Comparison of ENCODE assay signal across 11 cellular contexts in the genomic region with DNA sequence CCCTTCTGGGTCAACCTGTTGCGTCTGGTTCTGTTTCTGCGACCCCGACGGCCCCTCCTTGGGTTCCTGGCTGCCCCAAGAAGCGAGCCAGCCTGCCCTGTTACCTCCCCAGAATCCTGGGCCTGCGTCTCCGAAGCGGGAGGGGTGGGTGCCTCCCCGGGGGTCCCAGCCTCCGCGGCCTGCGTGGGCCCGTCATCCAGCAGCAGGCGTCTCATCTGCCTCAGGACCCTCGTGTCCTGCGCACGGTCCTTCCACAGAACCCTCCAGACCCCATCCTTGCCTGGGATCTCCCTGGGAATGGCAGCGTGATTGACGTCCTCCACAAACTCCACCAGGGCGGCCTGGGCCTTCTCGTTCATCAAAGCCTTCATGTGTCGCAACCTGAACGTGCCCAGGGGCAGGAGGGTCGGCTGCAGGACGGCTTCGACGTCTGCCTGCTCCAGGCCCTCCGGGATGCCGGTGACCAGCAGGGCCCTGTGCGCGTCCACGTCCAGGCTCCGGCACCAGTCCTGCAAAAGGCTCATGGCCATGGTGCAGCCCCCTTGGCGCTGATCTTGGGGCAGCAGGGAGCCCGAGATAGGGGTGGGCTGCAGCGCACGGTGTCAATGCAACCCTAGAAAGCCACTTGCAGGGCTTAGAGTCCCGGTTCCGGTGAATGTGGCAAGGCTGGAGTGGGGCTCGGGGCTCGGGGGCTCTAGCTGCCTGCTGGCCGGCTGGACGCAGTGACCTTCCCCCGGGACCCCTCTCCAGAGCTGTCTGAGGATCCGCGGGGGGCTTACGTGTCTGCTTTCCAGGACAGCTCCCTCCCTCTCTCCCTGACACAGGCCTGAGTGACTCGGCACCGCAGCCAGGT. TPM values are rescaled to one million over a fixed set of nuclear protein-coding genes. Genes with fewer than 3 reads are reported as not detected.
DNase-seq lines count a peak whose midpoint lies in the region; ATAC-seq and TF ChIP-seq lines count a peak whose summit lies in the region.
"Had no signal": no experiment of that assay in that cellular context is flagged by ENCODE, and none has a peak within 500 bp of the region (broad histone marks: within the 10 kb centered on the region; RNA-seq: fewer than 3 reads in every experiment).

No MANE protein-coding gene starts in this region.

- H3K27ac ChIP-seq in SK-N-SH (ENCODE audit: low read depth in 2 of 2, low read length in 1 of 2) (peak overlapping the region in 1 of 2 experiments; percentile 59; a peak in 1 of 4 replicates), subcutaneous abdominal adipose tissue (ENCODE audit: low read depth, low read length) (no peak overlapping the region)
- H3K27ac ChIP-seq: 22Rv1, neutrophil had no signal

- 71% methylated on average over 29 of the region's 49 CpGs for WGBS in SK-N-SH (ENCODE audit: low lambda C conversion rate)

- TF ChIP-seq CTCF in SK-N-SH (IDR thresholded peaks at IDR 0.05), result no peak
- TF ChIP-seq CTCF in astrocyte of the cerebellum (IDR thresholded peaks at IDR 0.05; ENCODE audit: low read depth, low read length, missing control alignments), result no peak

- no peak for TF ChIP-seq RAD21 in SK-N-SH (IDR thresholded peaks at IDR 0.05; ENCODE audit: low read length)

- no peaks in the 10 kb centered on the region for H3F3A ChIP-seq in SK-N-SH (replicated peaks; ENCODE audit: insufficient read depth)

- H3K36me3 ChIP-seq in SK-N-SH (replicated peaks in 1 of 2; ENCODE audit: control insufficient read depth in 1 of 2, insufficient read depth in 2 of 2, low read length in 1 of 2), result no peaks in the 10 kb centered on the region
- H3K36me3 ChIP-seq in subcutaneous abdominal adipose tissue (ENCODE audit: control insufficient read depth in 5 of 5, insufficient read depth in 5 of 5, low read length in 5 of 5), result no peaks in the 10 kb centered on the region
- H3K36me3 ChIP-seq: neutrophil had no signal

- H3K4me3 ChIP-seq in SK-N-SH (ENCODE audit: low read depth in 2 of 2, low read length in 1 of 2), result peak overlapping the region; percentile 57 to 59
- peak overlapping the region; percentile 32 for H3K4me3 ChIP-seq in astrocyte of the cerebellum (ENCODE audit: low read depth, low read length)
- H3K4me3 ChIP-seq in subcutaneous abdominal adipose tissue (ENCODE audit: low read depth in 1 of 5, low read length in 5 of 5), result peak overlapping the region in 4 of 5 donors; percentile 27 to 65 (median 58)
- H3K4me3 ChIP-seq: K562 had no signal

- H2AFZ ChIP-seq in SK-N-SH (ENCODE audit: low read depth), result peak overlapping the region; percentile 54; the same call in 1 of the 2 replicates

- CTCF ChIA-PET in SK-N-SH (lab: Yijun Ruan, JAX), result interaction anchor here (0.8 to 4.5 kb wide), 6 partner anchors 11 to 99 kb away, joined by 3 to 23 read pairs (median 9); no protein-coding TSS in a partner anchor

- no peak for TF ChIP-seq EP300 in SK-N-SH (IDR thresholded peaks at IDR 0.05; ENCODE audit: borderline replicate concordance in 1 of 2, low read depth in 1 of 2, low read length in 1 of 2)

- ATAC-seq in SK-N-SH treated with all-trans-retinoic acid at 6 μM for 48 hours, result no peak; the same call in 1 of the 3 replicates

- no peaks in the 10 kb centered on the region for H3K79me2 ChIP-seq in SK-N-SH (ENCODE audit: insufficient read depth)

- H3K9me2 ChIP-seq in SK-N-SH, result no peaks in the 10 kb centered on the region

- H3K27me3 ChIP-seq in SK-N-SH (ENCODE audit: insufficient read depth) (no peaks in the 10 kb centered on the region), subcutaneous abdominal adipose tissue (ENCODE audit: control insufficient read depth in 5 of 5, insufficient read depth in 4 of 5, low read length in 5 of 5) (peaks cover 0 to 5% (median 0%) of the 10 kb centered on the region in 5 donors)

- H3K9ac ChIP-seq in SK-N-SH, result peak overlapping the region; percentile 53; the same call in 1 of the 2 replicates
- peak overlapping the region in 1 of 5 donors; percentile 48 for H3K9ac ChIP-seq in subcutaneous abdominal adipose tissue (ENCODE audit: low read length in 5 of 5)

- DNase-seq in SK-N-SH (no peak), astrocyte of the cerebellum (ENCODE audit: low read depth) (no peak), left kidney (ENCODE audit: low read depth, low spot score) (peak; percentile 53), HUDEP-2 (lab: John Stamatoyannopoulos, UW; ENCODE audit: unreplicated experiment in 76 of 76) (no peak), NAMALWA (ENCODE audit: low spot score) (no peak), NCI-H1436 (lab: John Stamatoyannopoulos, UW) (no peak)

- in situ Hi-C loops in astrocyte of the cerebellum (cut with HindIII; ENCODE audit: low sequenced_read_pairs), result no loop called here

- H3K9me3 ChIP-seq in SK-N-SH (no peaks in the 10 kb centered on the region), subcutaneous abdominal adipose tissue (ENCODE audit: control insufficient read depth in 5 of 5, low read length in 5 of 5) (no peaks in the 10 kb centered on the region)
- H3K9me3 ChIP-seq: neutrophil had no signal

- POLR2A ChIA-PET in SK-N-SH (lab: Yijun Ruan, JAX), result no interaction called here

- peak overlapping the region; percentile 83 for H3K4me2 ChIP-seq in SK-N-SH

- H3K4me1 ChIP-seq in SK-N-SH (ENCODE audit: control insufficient read depth in 1 of 2, insufficient read depth in 2 of 2, low read depth in 1 of 2, low read length in 1 of 2) (peaks cover 0 to 16% of the 10 kb centered on the region in 2 experiments; a peak in 1 of 4 replicates), subcutaneous abdominal adipose tissue (ENCODE audit: control insufficient read depth in 5 of 5, insufficient read depth in 5 of 5, low read length in 5 of 5) (peaks cover 0 to 54% (median 40%) of the 10 kb centered on the region in 5 donors)

- H4K20me1 ChIP-seq in SK-N-SH (ENCODE audit: insufficient read depth), result no peaks in the 10 kb centered on the region

TF ChIP-seq in SK-N-SH, 30 proteins besides CTCF, POLR2A, EP300 and RAD21:
- TF ChIP-seq SIN3A (IDR thresholded peaks at IDR 0.05; ENCODE audit: borderline replicate concordance, low read depth, low read length) (no peak), CHD2 (IDR thresholded peaks at IDR 0.05; ENCODE audit: low read length, partially characterized antibody) (no peak), NFIC (IDR thresholded peaks at IDR 0.05; ENCODE audit: borderline replicate concordance) (no peak), ELF1 (IDR thresholded peaks at IDR 0.05) (no peak), POLR2AphosphoS5 (IDR thresholded peaks at IDR 0.05; ENCODE audit: low read depth, low read length) (no peak), EZH2phosphoT487 (IDR thresholded peaks at IDR 0.05; ENCODE audit: borderline replicate concordance, low read depth) (no peak)
TF ChIP-seq in SK-N-SH: peak in this region for 0.

TF ChIP-seq in SK-N-SH treated with all-trans-retinoic acid at 6 μM for 48 hours, 23 proteins besides CTCF, POLR2A, EP300 and RAD21 (continues in another document):
- TF ChIP-seq ZNF8 (CRISPR knock-in tag; IDR thresholded peaks at IDR 0.05), result no peak
- no peak for TF ChIP-seq ISL1 (CRISPR knock-in tag; IDR thresholded peaks at IDR 0.05)
- TF ChIP-seq ZNF70 (CRISPR knock-in tag; IDR thresholded peaks at IDR 0.05), result no peak
- no peak for TF ChIP-seq CSRNP3 (CRISPR knock-in tag; IDR thresholded peaks at IDR 0.05)
- TF ChIP-seq TSHZ2 (CRISPR knock-in tag; IDR thresholded peaks at IDR 0.05), result no peak
- TF ChIP-seq ZFP30 (CRISPR knock-in tag; IDR thresholded peaks at IDR 0.05), result no peak
- no peak for TF ChIP-seq BACH2 (CRISPR knock-in tag; IDR thresholded peaks at IDR 0.05; ENCODE audit: borderline replicate concordance)

RNA-seq across cellular contexts. Expression of gene PNMA8B, which starts 0.5 kb away (rescaled TPM):
- polyA plus RNA-seq in SK-N-SH (2012; rRNA removed), result 0.63 and 0.92 TPM in 2 replicates
- 0.39 and 0.66 TPM in 2 replicates for polyA plus RNA-seq in SK-N-SH (2012; cell fraction: cytosol; rRNA removed)
- polyA plus RNA-seq in SK-N-SH (2012; cell fraction: nucleus; rRNA removed), result 0.66 and 0.74 TPM in 2 replicates
- polyA plus RNA-seq: K562 had no signal

RNA-seq across cellular contexts. Expression of gene PNMA8A, which starts 23.8 kb away (rescaled TPM):
- 10.2 and 13.8 TPM in 2 replicates for polyA plus RNA-seq in SK-N-SH (2012; rRNA removed)
- 15.7 and 15.8 TPM in 2 replicates for polyA plus RNA-seq in SK-N-SH (2012; cell fraction: cytosol; rRNA removed)
- 6.8 and 8.5 TPM in 2 replicates for polyA plus RNA-seq in SK-N-SH (2012; cell fraction: nucleus; rRNA removed)
